Comparison of ENCODE assay signal across 19 cellular contexts in the genomic region with DNA sequence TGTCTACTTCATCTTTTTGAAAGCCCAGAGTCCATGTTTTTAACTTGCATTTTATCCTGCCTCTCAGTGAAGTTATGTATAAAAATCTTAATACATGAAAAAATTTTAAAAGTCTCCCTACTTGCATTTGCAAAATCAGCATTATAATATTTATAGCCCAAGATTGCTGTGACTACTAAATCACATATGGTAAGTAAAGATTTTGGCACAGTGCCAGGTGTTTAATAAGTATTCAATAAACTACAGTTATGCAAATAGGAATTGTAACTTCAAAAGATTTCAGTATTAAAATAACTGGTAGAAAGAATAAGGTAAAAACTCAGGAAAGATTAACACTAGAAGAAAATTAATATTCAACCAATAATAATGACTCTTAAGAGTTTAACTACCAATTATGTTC.
"Had no signal": no experiment of that assay in that cellular context is flagged by ENCODE, and none has a peak within 500 bp of the region (broad histone marks: within the 10 kb centered on the region; RNA-seq: fewer than 3 reads in every experiment).

No MANE protein-coding gene starts in this region.

- H3K36me3 ChIP-seq: esophagus muscularis mucosa, gastroesophageal sphincter, left ventricle myocardium inferior, lower lobe of right lung, thoracic aorta had no signal

- ATAC-seq: effector memory CD8-positive, alpha-beta T cell; gastroesophageal sphincter; lower lobe of right lung; psoas muscle; sciatic nerve; stimulated activated naive B cell treated with anti-CD40 and anti-IgM and Interleukin-4, amounts not matched to agents 10 μg/mL and 1 μg/mL and 100 μg/mL, for 72 hours; stimulated activated naive CD8-positive, alpha-beta T cell treated with anti-CD3 and anti-CD28 coated beads, Interleukin-15, amount 100 ng/mL, for 72 hours had no signal

- H3K27ac ChIP-seq: epithelial cell of prostate, esophagus muscularis mucosa, gastroesophageal sphincter, left ventricle myocardium inferior, lower lobe of right lung, psoas muscle, thoracic aorta had no signal

- H3K9me3 ChIP-seq: esophagus muscularis mucosa, psoas muscle had no signal

- H3K4me1 ChIP-seq: esophagus muscularis mucosa, gastroesophageal sphincter, left ventricle myocardium inferior, lower lobe of right lung, psoas muscle had no signal

- H3K27me3 ChIP-seq: esophagus muscularis mucosa, gastroesophageal sphincter had no signal

- H3K4me3 ChIP-seq: esophagus muscularis mucosa, gastroesophageal sphincter, left ventricle myocardium inferior, lower lobe of right lung, psoas muscle, thoracic aorta had no signal

- DNase-seq: effector memory CD8-positive, alpha-beta T cell; glutamatergic neuron; islet precursor cell; left ventricle myocardium inferior; lower lobe of right lung; mesenchymal stem cell; naive B cell; psoas muscle; retina; stimulated activated CD4-positive, alpha-beta T cell treated with anti-CD3 and anti-CD28 coated beads, Interleukin-2, amount 100 ng/mL, for 24 hours; stimulated activated CD4-positive, alpha-beta T cell treated with anti-CD3 and anti-CD28 coated beads, Interleukin-4, amount 100 ng/mL, for 4 hours; stimulated activated naive B cell treated with anti-CD40 and anti-IgM and Interleukin-4, amounts not matched to agents 10 μg/mL and 1 μg/mL and 100 μg/mL, for 72 hours; stimulated activated naive CD8-positive, alpha-beta T cell treated with anti-CD3 and anti-CD28 coated beads, Interleukin-15, amount 100 ng/mL, for 72 hours; trophoblast cell had no signal
